8 cellular contexts compared by ENCODE assay signal in the genomic region with DNA sequence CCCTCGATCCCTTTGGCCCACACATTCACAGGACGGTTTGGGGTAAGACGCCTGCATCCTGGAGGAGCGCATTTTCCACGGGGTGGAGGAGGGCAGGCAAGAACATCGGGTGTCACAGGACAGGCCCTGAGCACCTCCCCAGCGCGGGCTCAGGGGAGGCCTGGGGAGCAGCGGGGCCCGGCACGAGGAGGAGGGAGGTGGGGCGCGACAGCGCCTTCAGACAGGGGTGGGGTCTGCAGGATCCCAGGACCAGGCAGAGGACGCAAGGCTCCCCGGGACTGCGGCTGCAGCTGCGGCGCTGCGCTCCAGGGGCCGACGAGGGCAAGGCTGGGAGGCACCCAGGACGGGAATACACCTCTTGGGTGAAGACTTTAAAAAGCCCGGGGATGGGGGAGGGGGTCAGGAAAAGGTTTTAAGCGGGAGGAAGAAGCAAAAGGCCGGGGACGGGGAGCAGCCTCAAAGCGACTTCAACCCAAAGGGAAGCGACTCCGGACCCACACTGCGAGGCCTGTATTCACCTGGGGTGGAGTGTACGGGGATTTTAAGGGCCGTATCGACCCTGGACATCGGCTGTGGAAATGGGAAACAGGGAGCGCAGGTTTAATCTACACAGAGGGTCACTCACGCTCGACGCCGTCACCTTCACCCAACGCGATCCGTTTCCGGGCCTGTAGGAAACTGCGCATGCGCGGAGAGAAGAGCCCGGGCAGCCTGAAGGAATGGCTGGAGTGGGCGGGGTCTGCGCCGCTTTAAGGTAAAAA. TPM values are rescaled to one million over a fixed set of nuclear protein-coding genes. Genes with fewer than 3 reads are reported as not detected.
DNase-seq lines count a peak whose midpoint lies in the region.

A gene (minus strand): TSS at position 680 of the 761 bp plus-strand sequence. CDS start 10,234 bp downstream, outside the sequence.

- H3K4me3 ChIP-seq in skeletal muscle cell (ENCODE audit: low read depth, low read length) = peak within 1 kb of the TSS; percentile 78

- DNase-seq in NCI-H2081 (lab: John Stamatoyannopoulos, UW) (peak; percentile 40 to 41), NCI-H2081 treated with DMSO at 0.1 percent for 48 hours (lab: John Stamatoyannopoulos, UW) (no peak), T1000 (lab: John Stamatoyannopoulos, UW) (peak; percentile 47), cerebellum (ENCODE audit: low spot score) (peak; percentile 89), iris pigment epithelial cell (ENCODE audit: low read depth) (peak; percentile 62), skeletal muscle cell (ENCODE audit: low read depth) (peak; percentile 43), SIG-M5 (lab: John Stamatoyannopoulos, UW) (no peak), H4 (ENCODE audit: low spot score) (no peak)

RNA-seq across cellular contexts. Expression of the gene that starts here (rescaled TPM):
- total RNA-seq in cerebellum = 13.0 TPM
- total RNA-seq in H4 (2014; rRNA removed; shearing (Covaris generic)) = 0.12 TPM in 1 of 2 replicates, not detected in the other

Comparison
In these comparisons a context has a peak if more than half of its experiments do, and no peak if none do; other contexts are left out.
1. RNA of the gene that starts here (total RNA-seq): 13.0 TPM in cerebellum (single experiment); 0.12 TPM in H4; every median in the first group is over 10 times any median in the second.
2. DNase-seq: peak in NCI-H2081 (2 of 2), T1000 (single experiment), cerebellum (single experiment), iris pigment epithelial cell (single experiment) and skeletal muscle cell (single experiment); none in NCI-H2081 treated with DMSO at 0.1 percent for 48 hours (single experiment), SIG-M5 (single experiment) and H4 (single experiment).